Comparison of ENCODE assay signal across 24 cellular contexts in the genomic region with DNA sequence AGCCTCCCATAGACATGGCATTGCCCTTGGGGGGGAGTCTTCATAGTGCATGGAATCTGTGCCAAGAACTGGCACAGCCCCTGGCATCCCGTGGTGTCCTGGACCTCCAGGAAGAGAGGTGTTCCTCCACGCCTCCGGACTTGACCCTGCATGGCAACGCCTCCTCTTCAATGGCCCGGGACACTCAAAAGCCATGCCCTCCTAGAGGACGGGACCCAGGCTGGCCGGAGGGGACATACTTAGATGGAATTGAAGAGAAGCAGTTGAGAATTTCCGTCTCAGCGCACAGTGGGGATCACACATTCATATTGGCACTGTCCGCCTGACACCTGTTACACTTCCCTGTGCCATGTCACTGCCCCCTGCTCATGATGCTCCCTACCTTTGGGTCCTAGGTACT. TPM values are rescaled to one million over a fixed set of nuclear protein-coding genes. Genes with fewer than 3 reads are reported as not detected.
"Had no signal": no experiment of that assay in that cellular context is flagged by ENCODE, and none has a peak within 500 bp of the region (broad histone marks: within the 10 kb centered on the region; RNA-seq: fewer than 3 reads in every experiment).

No MANE protein-coding gene starts in this region.

- H3K36me3 Mint-ChIP-seq: activated naive CD8-positive, alpha-beta T cell treated with anti-CD3 and anti-CD28 coated beads for 36 hours; stimulated activated effector memory CD8-positive, alpha-beta T cell treated with anti-CD3 and anti-CD28 coated beads, Interleukin-12 subunit alpha, Interleukin-12 subunit beta, amount 100 ng/mL, for 72 hours had no signal

- H3K4me3 Mint-ChIP-seq: activated B cell treated with CpG ODN at 0.5 μM for 24 hours; activated CD8-positive, alpha-beta T cell treated with anti-CD3 and anti-CD28 coated beads for 36 hours; activated naive CD8-positive, alpha-beta T cell treated with anti-CD3 and anti-CD28 coated beads for 36 hours; activated T-helper 1 cell treated with anti-CD3 and anti-CD28 coated beads, Interleukin-12 subunit alpha, Interleukin-12 subunit beta, Interleukin-2, Interleukin-4 antibody, amounts not matched to agents 30 ng/mL and 10 ng/mL and 1 ng/mL, durations not matched to agents 14 hours and 24 hours and 36 hours; dendritic cell treated with granulocyte-macrophage colony-stimulating factor and Interleukin-4, amounts not matched to agents 40 ng/mL and 50 ng/mL, for 4 days; effector memory CD8-positive, alpha-beta T cell; neural crest cell; stimulated activated effector memory CD8-positive, alpha-beta T cell treated with anti-CD3 and anti-CD28 coated beads, Interleukin-12 subunit alpha, Interleukin-12 subunit beta, amount 100 ng/mL, for 72 hours had no signal

- H3K9me3 ChIP-seq: testis, upper lobe of left lung had no signal

- H3K27me3 Mint-ChIP-seq: activated B cell treated with CpG ODN at 0.5 μM for 24 hours; activated CD8-positive, alpha-beta T cell treated with anti-CD3 and anti-CD28 coated beads for 36 hours; effector memory CD8-positive, alpha-beta T cell had no signal

- H3K4me1 ChIP-seq: testis had no signal

- H3K4me3 ChIP-seq: SK-N-MC, smooth muscle cell, testis, upper lobe of left lung had no signal

- H3K36me3 ChIP-seq: upper lobe of left lung had no signal

- H3K9me3 Mint-ChIP-seq: activated B cell treated with CpG ODN at 0.5 μM for 24 hours; activated CD8-positive, alpha-beta T cell treated with anti-CD3 and anti-CD28 coated beads for 36 hours; activated naive CD8-positive, alpha-beta T cell treated with anti-CD3 and anti-CD28 coated beads for 36 hours; activated T-helper 1 cell treated with anti-CD3 and anti-CD28 coated beads, Interleukin-12 subunit alpha, Interleukin-12 subunit beta, Interleukin-2, Interleukin-4 antibody, amounts not matched to agents 30 ng/mL and 10 ng/mL and 1 ng/mL, durations not matched to agents 14 hours and 24 hours and 36 hours; dendritic cell treated with granulocyte-macrophage colony-stimulating factor and Interleukin-4, amounts not matched to agents 40 ng/mL and 50 ng/mL, for 4 days; effector memory CD8-positive, alpha-beta T cell; neural crest cell; stimulated activated effector memory CD8-positive, alpha-beta T cell treated with anti-CD3 and anti-CD28 coated beads, Interleukin-12 subunit alpha, Interleukin-12 subunit beta, amount 100 ng/mL, for 72 hours had no signal

- H3K27ac ChIP-seq: epithelial cell of prostate, SK-N-MC, testis, upper lobe of left lung had no signal

- DNase-seq: activated B cell treated with CpG ODN at 0.5 μM for 24 hours; activated CD4-positive, alpha-beta T cell treated with anti-CD3 and anti-CD28 coated beads for 4 hours; activated CD8-positive, alpha-beta T cell treated with anti-CD3 and anti-CD28 coated beads for 36 hours; activated naive CD4-positive, alpha-beta T cell; activated naive CD8-positive, alpha-beta T cell treated with anti-CD3 and anti-CD28 coated beads for 36 hours; amniotic stem cell; effector memory CD8-positive, alpha-beta T cell; foreskin melanocyte; glutamatergic neuron; hippocampal formation; left colon; midbrain; stimulated activated CD4-positive, alpha-beta T cell treated with anti-CD3 and anti-CD28 coated beads, Interleukin-4, amount 100 ng/mL, for 24 hours; testis; upper lobe of left lung had no signal

- H3K27me3 ChIP-seq: testis, upper lobe of left lung had no signal

- ATAC-seq: activated CD8-positive, alpha-beta T cell treated with anti-CD3 and anti-CD28 coated beads for 36 hours; effector memory CD8-positive, alpha-beta T cell; left colon; sciatic nerve; stimulated activated effector memory CD8-positive, alpha-beta T cell treated with anti-CD3 and anti-CD28 coated beads, Interleukin-12 subunit alpha, Interleukin-12 subunit beta, amount 100 ng/mL, for 72 hours had no signal

- H3K27ac Mint-ChIP-seq: activated B cell treated with CpG ODN at 0.5 μM for 24 hours; activated CD8-positive, alpha-beta T cell treated with anti-CD3 and anti-CD28 coated beads for 36 hours; activated naive CD8-positive, alpha-beta T cell treated with anti-CD3 and anti-CD28 coated beads for 36 hours; activated T-helper 1 cell treated with anti-CD3 and anti-CD28 coated beads, Interleukin-12 subunit alpha, Interleukin-12 subunit beta, Interleukin-2, Interleukin-4 antibody, amounts not matched to agents 30 ng/mL and 10 ng/mL and 1 ng/mL, durations not matched to agents 14 hours and 24 hours and 36 hours; dendritic cell treated with granulocyte-macrophage colony-stimulating factor and Interleukin-4, amounts not matched to agents 40 ng/mL and 50 ng/mL, for 4 days; effector memory CD8-positive, alpha-beta T cell; stimulated activated effector memory CD8-positive, alpha-beta T cell treated with anti-CD3 and anti-CD28 coated beads, Interleukin-12 subunit alpha, Interleukin-12 subunit beta, amount 100 ng/mL, for 72 hours had no signal

RNA-seq across cellular contexts. Expression of gene TENT5C, which starts 38.4 kb away (rescaled TPM):
- total RNA-seq: myocyte had no signal
